In genomic region chr11:100855466-100856067, GRCh38 we compare ENCODE assay signal across 8 cellular contexts.
A peak's percentile ranks its signal among the peaks of the same experiment; 100 is the strongest.
DNase-seq lines count a peak whose midpoint lies in the region; ATAC-seq, FAIRE-seq and TF ChIP-seq lines count a peak whose summit lies in the region.

No MANE protein-coding gene starts in this region.

- H3K9me3 ChIP-seq in OCI-LY1 (ENCODE audit: low read length), result no peaks in the 10 kb centered on the region

- H3K27me3 ChIP-seq in HL-60 (ENCODE audit: insufficient read depth, poor library complexity, severe bottlenecking) (no peaks in the 10 kb centered on the region), OCI-LY1 (ENCODE audit: insufficient read depth, low read length) (no peaks in the 10 kb centered on the region)

- no peak overlapping the region for H3K9ac ChIP-seq in OCI-LY1 (ENCODE audit: low read length)

- no peaks in the 10 kb centered on the region for H3K9me2 ChIP-seq in OCI-LY1 (ENCODE audit: low read depth, low read length)

- H3K4me2 ChIP-seq in OCI-LY1 (ENCODE audit: low read length), result no peak overlapping the region

- no peaks in the 10 kb centered on the region for H3K4me1 ChIP-seq in OCI-LY1 (ENCODE audit: insufficient read depth, low read length, severe bottlenecking)

- no peaks in the 10 kb centered on the region for H4K20me1 ChIP-seq in OCI-LY1 (ENCODE audit: insufficient read depth, low read length)

- ATAC-seq in HG02938 (IDR thresholded peaks at IDR 0.05; ENCODE audit: unreplicated experiment), result no peak

- peak; percentile 78 for FAIRE-seq in endometrium (lab: Jason Lieb, UNC)

- no peaks in the 10 kb centered on the region for H3F3A ChIP-seq in OCI-LY1 (ENCODE audit: insufficient read depth, low read length)

- H3K4me3 ChIP-seq in GM12864 (ENCODE audit: low read depth, low read length) (no peak overlapping the region), HL-60 (replicated peaks; ENCODE audit: insufficient read depth, low read length) (no peak overlapping the region), OCI-LY1 (ENCODE audit: low read depth, low read length, poor library complexity, severe bottlenecking) (no peak overlapping the region)

- H3K36me3 ChIP-seq in OCI-LY1 (ENCODE audit: insufficient read depth, low read length), result no peaks in the 10 kb centered on the region

- no peak overlapping the region for H3K27ac ChIP-seq in HL-60 (replicated peaks)
- H3K27ac ChIP-seq in OCI-LY1 (ENCODE audit: low read depth, low read length, poor library complexity, severe bottlenecking), result no peak overlapping the region

- no peak overlapping the region for H2AFZ ChIP-seq in OCI-LY1 (ENCODE audit: low read length)

- peak; percentile 7 for DNase-seq in GM12864 (ENCODE audit: low read depth)
- peak in 1 of 2 experiments; percentile 5 for DNase-seq in HL-60 (ENCODE audit: low read depth in 1 of 2, low spot score in 1 of 2)
- peak; percentile 75 for DNase-seq in pons (ENCODE audit: low spot score)
- no peak for DNase-seq in stimulated activated CD4-positive, alpha-beta T cell treated with anti-CD3 and anti-CD28 coated beads, Interleukin-1b, Interleukin-23, amount 100 ng/mL, for 48 hours
- no peak for DNase-seq in NCI-H128 (lab: John Stamatoyannopoulos, UW; ENCODE audit: unreplicated experiment)

- TF ChIP-seq CTCF in GM12864 (IDR thresholded peaks at IDR 0.05; ENCODE audit: low read depth, low read length, missing control alignments) (peak; percentile 50), HL-60 (IDR thresholded peaks at IDR 0.05; ENCODE audit: insufficient read depth, low read length) (peak; percentile 4), OCI-LY1 (IDR thresholded peaks at IDR 0.05; ENCODE audit: low read length) (peak; percentile 60)

- H3K79me2 ChIP-seq in OCI-LY1 (ENCODE audit: insufficient read depth, low read length), result no peaks in the 10 kb centered on the region

Comparison
In these comparisons a context has a peak if more than half of its experiments do, and no peak if none do; other contexts are left out.
1. DNase-seq: peak in GM12864 (single experiment) and pons (single experiment); none in stimulated activated CD4-positive, alpha-beta T cell treated with anti-CD3 and anti-CD28 coated beads, Interleukin-1b, Interleukin-23, amount 100 ng/mL, for 48 hours (single experiment) and NCI-H128 (single experiment).
2. CTCF ChIP-seq: peak in every context shown above with its lines; median percentile 60 in OCI-LY1; 50 in GM12864; 4 in HL-60.